In genomic region chr12:51025182-51025747, GRCh38 we compare ENCODE assay signal across 8 cellular contexts. TPM values are rescaled to one million over a fixed set of nuclear protein-coding genes. Genes with fewer than 3 reads are reported as not detected.
A peak's percentile ranks its signal among the peaks of the same experiment; 100 is the strongest.
DNase-seq lines count a peak whose midpoint lies in the region; ATAC-seq, FAIRE-seq and TF ChIP-seq lines count a peak whose summit lies in the region.

No MANE protein-coding gene starts in this region.

- in situ Hi-C loops in IMR-90 (cut with MboI; ENCODE audit: low sequenced_read_pairs): no loop called here
- in situ Hi-C loops in brain microvascular endothelial cell (cut with HindIII; ENCODE audit: low pct_ligation_motif_present, low sequenced_read_pairs): no loop called here

- peak overlapping the region; percentile 54 for H2BK120ac ChIP-seq in IMR-90 (ENCODE audit: low read depth, low read length)

- H3K14ac ChIP-seq in IMR-90 (replicated peaks; ENCODE audit: low read depth, low read length): peak overlapping the region; percentile 75

- H4K5ac ChIP-seq in IMR-90 (ENCODE audit: low read depth, low read length): peak overlapping the region; percentile 95

- peaks cover 6% of the 10 kb centered on the region for H3K4me1 ChIP-seq in IMR-90 (ENCODE audit: control insufficient read depth, insufficient read depth, low read length)
- peaks cover 57% of the 10 kb centered on the region for H3K4me1 ChIP-seq in mononuclear cell (ENCODE audit: insufficient read depth, low read length)

- H3K18ac ChIP-seq in IMR-90 (ENCODE audit: low read depth, low read length): peak overlapping the region; percentile 92

- H4K8ac ChIP-seq in IMR-90 (ENCODE audit: low read depth in 2 of 2, low read length in 2 of 2): peak overlapping the region; percentile 78 to 79

- peak overlapping the region; percentile 85 for H3K23ac ChIP-seq in IMR-90 (ENCODE audit: low read depth, low read length)

- intact Hi-C loops in IMR-90 (cut with micrococcal nuclease): loop anchor here (10.0 kb wide), 1 partner anchor 260 kb away; the partner anchor contains the start of gene ATF1

- peak overlapping the region; percentile 35 for H4K91ac ChIP-seq in IMR-90 (ENCODE audit: insufficient read depth, low read depth, low read length)

- peaks cover 18 to 47% of the 10 kb centered on the region in 2 experiments for H3K79me1 ChIP-seq in IMR-90 (ENCODE audit: low read depth in 1 of 2, low read length in 2 of 2)

- POLR2A ChIA-PET in AG04450 (lab: Yijun Ruan, JAX): interaction anchor here (0.6 to 3.0 kb wide), 7 partner anchors 12 to 261 kb away, joined by 3 to 19 read pairs (median 4); partner anchors contain the start of gene CSRNP2
- POLR2A ChIA-PET in IMR-90 (lab: Charles Lee; ENCODE audit: unreplicated experiment): no interaction called here

- H2BK5ac ChIP-seq in IMR-90 (ENCODE audit: low read depth, low read length, poor library complexity, severe bottlenecking): peak overlapping the region; percentile 86

- H3K27me3 ChIP-seq in AG04450 (ENCODE audit: control insufficient read depth, insufficient read depth, low read length) (no peaks in the 10 kb centered on the region), IMR-90 (ENCODE audit: control insufficient read depth, insufficient read depth, low read length) (no peaks in the 10 kb centered on the region), brain microvascular endothelial cell (replicated peaks) (no peaks in the 10 kb centered on the region), mononuclear cell (ENCODE audit: insufficient read depth, low read length) (no peaks in the 10 kb centered on the region)

- peak overlapping the region; percentile 99 for H2AFZ ChIP-seq in IMR-90 (replicated peaks; ENCODE audit: low read length, poor library complexity)

- no peak for TF ChIP-seq CTCF in AG04450 (IDR thresholded peaks at IDR 0.05; ENCODE audit: low read depth, low read length)
- TF ChIP-seq CTCF in IMR-90 (conservative IDR thresholded peaks at IDR 0.05; ENCODE audit: low read depth, low read length): no peak
- no peak for TF ChIP-seq CTCF in brain microvascular endothelial cell (IDR thresholded peaks at IDR 0.05; ENCODE audit: low read depth, low read length, missing control alignments)

- H3K9me1 ChIP-seq in IMR-90 (ENCODE audit: insufficient read depth, low read length): 0 out of 2 replicates have a peak, but pooled peaks cover 2% of the 10 kb centered on the region

- no peaks in the 10 kb centered on the region; the same call in 1 of the 2 replicates for H3K9me3 ChIP-seq in AG04450 (ENCODE audit: control insufficient read depth, insufficient read depth, low read length)
- H3K9me3 ChIP-seq in IMR-90 (ENCODE audit: control insufficient read depth, insufficient read depth, low read length): no peaks in the 10 kb centered on the region
- no peaks in the 10 kb centered on the region for H3K9me3 ChIP-seq in mononuclear cell (ENCODE audit: low read depth, low read length)

- H2BK15ac ChIP-seq in IMR-90 (ENCODE audit: low read depth, low read length): peak overlapping the region; percentile 29; the same call in 1 of the 3 replicates

- peak overlapping the region; percentile 100 for H3K4me2 ChIP-seq in IMR-90 (ENCODE audit: low read depth, low read length)

- 0% methylated on average over 1 of the region's 5 CpGs; no CpG with 5 or more reads in 1 of the 2 experiments for WGBS in IMR-90 (ENCODE audit: extremely low coverage in 2 of 2, insufficient read length in 1 of 2), 2 experiments

- BruUV-seq in IMR-90 (replicated peaks; lab: Mats Ljungman, UMichigan): no TSS peak

- DNase-seq in AG04450 (ENCODE audit: low read depth, low spot score) (no peak), IMR-90 (no peak), brain microvascular endothelial cell (no peak), epidermal melanocyte (ENCODE audit: insufficient read length, low spot score) (no peak), HuH-7 (ENCODE audit: low spot score) (no peak), RCC 7860 (ENCODE audit: low spot score) (no peak)
- DNase-seq in stimulated activated CD8-positive, alpha-beta memory T cell treated with anti-CD3 and anti-CD28 coated beads, Interleukin-4, amount 100 ng/mL, for 48 hours: no peak

- no peak for FAIRE-seq in RCC 7860 (lab: Jason Lieb, UNC)

- H3K4me3 ChIP-seq in AG04450 (ENCODE audit: low read depth, low read length) (peak overlapping the region; percentile 88), IMR-90 (ENCODE audit: insufficient read depth, low read depth, low read length) (peak overlapping the region; percentile 76), brain microvascular endothelial cell (ENCODE audit: low read depth, low read length) (peak overlapping the region; percentile 95), mononuclear cell (ENCODE audit: low read length) (peak overlapping the region; percentile 69)

- ATAC-seq in IMR-90 (ENCODE audit: low read depth): no peak

- peak overlapping the region; percentile 22 for H2AK5ac ChIP-seq in IMR-90 (ENCODE audit: low read depth, low read length)

- peak overlapping the region; percentile 45 for H2BK20ac ChIP-seq in IMR-90 (ENCODE audit: low read depth, low read length)

- peak overlapping the region; percentile 86 for H3K9ac ChIP-seq in IMR-90 (ENCODE audit: low read depth, low read length)

- CTCF ChIA-PET in AG04450 (lab: Charles Lee) (interaction anchor here (0.6 to 2.7 kb wide), 4 partner anchors 200 to 316 kb away, joined by 4 to 7 read pairs (median 5); no protein-coding TSS in a partner anchor), IMR-90 (lab: Yijun Ruan, JAX) (interaction anchor here (0.5 to 1.5 kb wide), 3 partner anchors 16 to 481 kb away, joined by 3 to 7 read pairs (median 3); no protein-coding TSS in a partner anchor)

- dilution Hi-C loops in IMR-90 (cut with HindIII; ENCODE audit: low sequenced_read_pairs, unreplicated experiment): no loop called here

- peaks cover 11% of the 10 kb centered on the region; the same call in 1 of the 2 replicates for H4K20me1 ChIP-seq in IMR-90 (ENCODE audit: insufficient read depth, low read length)

- peak overlapping the region; percentile 33 for H2AK9ac ChIP-seq in IMR-90 (replicated peaks; ENCODE audit: low read depth, low read length, poor library complexity)

- H3K27ac ChIP-seq in AG04450 (ENCODE audit: low read depth, low read length) (peak overlapping the region; percentile 87), IMR-90 (ENCODE audit: insufficient read depth, low read length) (peak overlapping the region; percentile 95), brain microvascular endothelial cell (peak overlapping the region; percentile 88)

- H3K36me3 ChIP-seq in IMR-90 (ENCODE audit: control insufficient read depth, insufficient read depth, low read length) (no peaks in the 10 kb centered on the region), brain microvascular endothelial cell (replicated peaks) (no peaks in the 10 kb centered on the region)

- TF ChIP-seq RAD21 in IMR-90 (IDR thresholded peaks at IDR 0.05; ENCODE audit: low read length): no peak

- TF ChIP-seq POLR2A in IMR-90 (IDR thresholded peaks at IDR 0.05; ENCODE audit: low read depth, low read length): no peak

- peak overlapping the region; percentile 42 for H3K56ac ChIP-seq in IMR-90 (ENCODE audit: extremely low read depth, insufficient read depth, low read length)

- peak overlapping the region; percentile 42 for H3K4ac ChIP-seq in IMR-90 (ENCODE audit: low read depth, low read length)

TF ChIP-seq in IMR-90, 13 proteins besides CTCF, POLR2A, EP300 and RAD21:
- TF ChIP-seq ELK1 (IDR thresholded peaks at IDR 0.05; ENCODE audit: borderline replicate concordance, low read depth, low read length) (no peak), CEBPB (IDR thresholded peaks at IDR 0.05; ENCODE audit: low read depth, low read length) (no peak), USF2 (IDR thresholded peaks at IDR 0.05; ENCODE audit: low read depth, low read length) (no peak)

RNA-seq across cellular contexts. Expression of gene SLC11A2, which starts 0.9 kb away (rescaled TPM):
- polyA plus RNA-seq in AG04450 (2011; rRNA removed) (83.3 and 91.2 TPM in 2 replicates), IMR-90 (2012; rRNA removed) (21.9 and 28.0 TPM in 2 replicates)
- 121 and 128 TPM in 2 replicates for polyA minus RNA-seq in AG04450 (2011; rRNA and poly(A)+ RNA removed)
- total RNA-seq in IMR-90 (2012; rRNA removed) (45.3 and 48.3 TPM in 2 replicates), mononuclear cell (51.2 TPM)
- polyA plus RNA-seq in IMR-90 (2012; cell fraction: cytosol; rRNA removed): 11.6 and 19.2 TPM in 2 replicates
- 20.3 and 77.4 TPM in 2 replicates for polyA plus RNA-seq in IMR-90 (2012; cell fraction: nucleus; rRNA removed; ENCODE audit: low replicate concordance)

RNA-seq across cellular contexts. Expression of gene LETMD1, which starts 22.9 kb away (rescaled TPM):
- polyA plus RNA-seq in AG04450 (2011; rRNA removed): 45.1 and 48.1 TPM in 2 replicates
- polyA minus RNA-seq in AG04450 (2011; rRNA and poly(A)+ RNA removed): 31.2 and 37.9 TPM in 2 replicates
- total RNA-seq in IMR-90 (2012; rRNA removed): 16.7 and 27.6 TPM in 2 replicates
- 27.0 and 40.1 TPM in 2 replicates for polyA plus RNA-seq in IMR-90 (2012; rRNA removed)
- polyA plus RNA-seq in IMR-90 (2012; cell fraction: cytosol; rRNA removed): 19.7 and 28.3 TPM in 2 replicates
- 60.9 and 121 TPM in 2 replicates for polyA plus RNA-seq in IMR-90 (2012; cell fraction: nucleus; rRNA removed; ENCODE audit: low replicate concordance)
- total RNA-seq in mononuclear cell: 63.4 TPM

RNA-seq across cellular contexts. Expression of gene CSRNP2, which starts 58.1 kb away (rescaled TPM):
- polyA plus RNA-seq in AG04450 (2011; rRNA removed): 26.4 and 29.9 TPM in 2 replicates
- polyA minus RNA-seq in AG04450 (2011; rRNA and poly(A)+ RNA removed): 25.1 and 27.5 TPM in 2 replicates
- 14.0 and 16.7 TPM in 2 replicates for total RNA-seq in IMR-90 (2012; rRNA removed)
- 21.7 and 22.2 TPM in 2 replicates for polyA plus RNA-seq in IMR-90 (2012; rRNA removed)
- 13.7 and 15.6 TPM in 2 replicates for polyA plus RNA-seq in IMR-90 (2012; cell fraction: cytosol; rRNA removed)
- polyA plus RNA-seq in IMR-90 (2012; cell fraction: nucleus; rRNA removed; ENCODE audit: low replicate concordance): 26.4 and 49.4 TPM in 2 replicates
- total RNA-seq in mononuclear cell: 7.7 TPM
